Comparison of ENCODE assay signal across 19 cellular contexts in the genomic region with DNA sequence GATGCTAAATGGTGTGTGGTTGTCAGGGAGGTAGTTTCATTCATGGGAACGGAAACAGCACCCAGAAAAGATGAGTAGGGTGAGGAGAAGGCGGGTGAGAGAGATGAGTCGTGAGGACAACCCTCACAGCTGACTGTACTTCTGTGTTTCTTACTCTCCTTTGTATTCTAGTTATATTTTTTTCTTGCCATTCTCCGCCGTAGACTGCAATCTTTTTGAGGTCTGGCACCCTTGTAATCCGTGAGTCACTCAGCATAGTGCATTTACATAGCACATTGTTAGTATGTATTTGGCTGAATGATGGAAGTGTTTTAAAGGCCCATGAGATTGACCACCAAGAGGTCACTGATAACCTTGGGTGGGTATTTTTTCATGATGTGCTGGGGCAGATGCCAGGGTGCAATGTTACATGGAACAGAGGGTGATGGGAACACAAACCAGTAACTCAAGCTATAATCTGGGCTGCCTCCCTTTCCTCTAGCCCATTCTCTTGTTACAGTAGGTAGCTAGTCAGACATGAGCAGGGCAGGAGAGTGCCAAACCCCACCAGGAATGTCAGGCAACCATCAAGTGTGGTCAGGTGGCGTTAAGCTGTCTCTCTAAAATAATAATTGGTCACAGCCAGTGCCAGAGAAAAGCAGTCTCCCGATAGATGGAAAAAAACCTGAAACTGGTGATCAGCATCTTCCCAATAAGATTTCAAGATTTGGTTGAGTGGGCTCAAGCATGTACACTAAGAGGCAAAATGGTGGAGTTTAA. TPM values are rescaled to one million over a fixed set of nuclear protein-coding genes. Genes with fewer than 3 reads are reported as not detected.
A peak's percentile ranks its signal among the peaks of the same experiment; 100 is the strongest.
DNase-seq lines count a peak whose midpoint lies in the region; ATAC-seq and TF ChIP-seq lines count a peak whose summit lies in the region.
"Had no signal": no experiment of that assay in that cellular context is flagged by ENCODE, and none has a peak within 500 bp of the region (broad histone marks: within the 10 kb centered on the region; RNA-seq: fewer than 3 reads in every experiment).

No MANE protein-coding gene starts in this region.

- peaks cover 4% of the 10 kb centered on the region for H3K9me3 Mint-ChIP-seq in activated T-helper 17 cell treated with anti-CD3 and anti-CD28 coated beads, Interleukin-2, amount 50 U/mL, for 72 hours
- H3K9me3 Mint-ChIP-seq in stimulated activated naive CD8-positive, alpha-beta T cell treated with anti-CD3 and anti-CD28 coated beads, Interleukin-15, amount 100 ng/mL, for 72 hours = peaks cover 10 to 17% of the 10 kb centered on the region in 2 donors

- H3K4me3 ChIP-seq in right atrium auricular region = no peak overlapping the region
- H3K4me3 ChIP-seq in fibroblast of pulmonary artery (replicated peaks; ENCODE audit: low read depth, low read length) = no peak overlapping the region
- H3K4me3 ChIP-seq: GM12878, K562 had no signal

- no peaks in the 10 kb centered on the region for H3K36me3 ChIP-seq in right atrium auricular region

- peak overlapping the region in 1 of 2 donors; percentile 47 for H3K27ac ChIP-seq in right atrium auricular region

- no peaks in the 10 kb centered on the region for H3K27me3 ChIP-seq in right atrium auricular region

- H3K4me1 Mint-ChIP-seq in activated T-helper 17 cell treated with anti-CD3 and anti-CD28 coated beads, Interleukin-2, amount 50 U/mL, for 72 hours = no peaks in the 10 kb centered on the region
- H3K4me1 Mint-ChIP-seq in stimulated activated naive CD8-positive, alpha-beta T cell treated with anti-CD3 and anti-CD28 coated beads, Interleukin-15, amount 100 ng/mL, for 72 hours = peaks cover 17% of the 10 kb centered on the region
- H3K4me1 Mint-ChIP-seq: naive thymus-derived CD8-positive, alpha-beta T cell had no signal

- ATAC-seq in Right ventricle myocardium superior (ENCODE audit: poor library complexity) (peak; percentile 14), omental fat pad (ENCODE audit: low FRiP score) (no peak)
- ATAC-seq in activated T-helper 17 cell treated with anti-CD3 and anti-CD28 coated beads, Interleukin-2, amount 50 U/mL, for 72 hours (replicated peaks) = peak; percentile 79
- ATAC-seq in stimulated activated naive CD8-positive, alpha-beta T cell treated with anti-CD3 and anti-CD28 coated beads, Interleukin-15, amount 100 ng/mL, for 72 hours = peak; percentile 43
- ATAC-seq: K562; naive thymus-derived CD8-positive, alpha-beta T cell had no signal

- H3K36me3 Mint-ChIP-seq in activated T-helper 17 cell treated with anti-CD3 and anti-CD28 coated beads, Interleukin-2, amount 50 U/mL, for 72 hours (ENCODE audit: low read depth) = no peaks in the 10 kb centered on the region
- H3K36me3 Mint-ChIP-seq: activated naive CD8-positive, alpha-beta T cell had no signal

- intact Hi-C loops in Right ventricle myocardium superior (cut with DNase I) = no loop called here

- peaks cover 0 to 25% of the 10 kb centered on the region in 2 donors for H3K4me1 ChIP-seq in right atrium auricular region

- no peak for TF ChIP-seq CTCF in right atrium auricular region (IDR thresholded peaks at IDR 0.05)
- no peak for TF ChIP-seq CTCF in fibroblast of pulmonary artery (IDR thresholded peaks at IDR 0.05; ENCODE audit: low read length, missing control alignments)
- no peak for TF ChIP-seq CTCF in omental fat pad (IDR thresholded peaks at IDR 0.05)

- no peak overlapping the region for H3K4me3 Mint-ChIP-seq in activated T-helper 17 cell treated with anti-CD3 and anti-CD28 coated beads, Interleukin-2, amount 50 U/mL, for 72 hours
- H3K4me3 Mint-ChIP-seq in stimulated activated naive CD8-positive, alpha-beta T cell treated with anti-CD3 and anti-CD28 coated beads, Interleukin-15, amount 100 ng/mL, for 72 hours = no peak overlapping the region
- H3K4me3 Mint-ChIP-seq: activated naive CD8-positive, alpha-beta T cell; naive thymus-derived CD8-positive, alpha-beta T cell had no signal

- no peak for DNase-seq in Right ventricle myocardium superior
- DNase-seq in right atrium auricular region (ENCODE audit: low spot score) = no peak
- peak; percentile 7 for DNase-seq in fibroblast of pulmonary artery (ENCODE audit: low read depth)
- DNase-seq in stimulated activated naive CD8-positive, alpha-beta T cell treated with anti-CD3 and anti-CD28 coated beads, Interleukin-15, amount 100 ng/mL, for 72 hours = no peak
- no peak for DNase-seq in MV-4-11 (lab: John Stamatoyannopoulos, UW)
- DNase-seq in omental fat pad (ENCODE audit: low spot score) = no peak
- no peak for DNase-seq in NCI-H1092 treated with DMSO at 0.1 percent for 48 hours (lab: John Stamatoyannopoulos, UW)
- DNase-seq: activated CD4-positive, CD25-positive, alpha-beta regulatory T cell; activated CD8-positive, alpha-beta memory T cell treated with anti-CD3 and anti-CD28 coated beads, Interleukin-2, amount 50 U/mL, for 48 hours; COR-L47; naive thymus-derived CD8-positive, alpha-beta T cell; NCI-H1436 treated with DMSO at 0.1 percent for 48 hours; SHP77 had no signal

- no peaks in the 10 kb centered on the region for H3K9me3 ChIP-seq in right atrium auricular region

- H3K27me3 Mint-ChIP-seq in activated T-helper 17 cell treated with anti-CD3 and anti-CD28 coated beads, Interleukin-2, amount 50 U/mL, for 72 hours = peaks cover 10% of the 10 kb centered on the region
- H3K27me3 Mint-ChIP-seq in stimulated activated naive CD8-positive, alpha-beta T cell treated with anti-CD3 and anti-CD28 coated beads, Interleukin-15, amount 100 ng/mL, for 72 hours = peaks cover 39% of the 10 kb centered on the region

- H3K27ac Mint-ChIP-seq in activated T-helper 17 cell treated with anti-CD3 and anti-CD28 coated beads, Interleukin-2, amount 50 U/mL, for 72 hours = no peak overlapping the region
- H3K27ac Mint-ChIP-seq in stimulated activated naive CD8-positive, alpha-beta T cell treated with anti-CD3 and anti-CD28 coated beads, Interleukin-15, amount 100 ng/mL, for 72 hours = no peak overlapping the region
- H3K27ac Mint-ChIP-seq: activated naive CD8-positive, alpha-beta T cell; naive thymus-derived CD8-positive, alpha-beta T cell had no signal

RNA-seq across cellular contexts. Expression of a gene that starts 18.8 kb away (rescaled TPM):
- 30.8 TPM for total RNA-seq in Right ventricle myocardium superior
- 10 to 100 TPM; 25.1 to 27.4 TPM for total RNA-seq in right atrium auricular region
- total RNA-seq in activated T-helper 17 cell treated with anti-CD3 and anti-CD28 coated beads, Interleukin-2, amount 50 U/mL, for 72 hours = 1 to 10 TPM in 1 of 2 donors, under 1 TPM in 1; 0.37 to 1.1 TPM
- total RNA-seq in omental fat pad = 1 to 10 TPM in 3 of 4 donors, under 1 TPM in 1; 0.84 to 5.8 (median 2.9) TPM
- total RNA-seq: lung microvascular endothelial cell; T-helper 2 cell treated with Interferon-gamma antibody and Interleukin-4, amounts not matched to agents 100 ng/mL and 5 ng/mL, for 36 hours had no signal
